Comparison of ENCODE assay signal across 14 cellular contexts in the genomic region with DNA sequence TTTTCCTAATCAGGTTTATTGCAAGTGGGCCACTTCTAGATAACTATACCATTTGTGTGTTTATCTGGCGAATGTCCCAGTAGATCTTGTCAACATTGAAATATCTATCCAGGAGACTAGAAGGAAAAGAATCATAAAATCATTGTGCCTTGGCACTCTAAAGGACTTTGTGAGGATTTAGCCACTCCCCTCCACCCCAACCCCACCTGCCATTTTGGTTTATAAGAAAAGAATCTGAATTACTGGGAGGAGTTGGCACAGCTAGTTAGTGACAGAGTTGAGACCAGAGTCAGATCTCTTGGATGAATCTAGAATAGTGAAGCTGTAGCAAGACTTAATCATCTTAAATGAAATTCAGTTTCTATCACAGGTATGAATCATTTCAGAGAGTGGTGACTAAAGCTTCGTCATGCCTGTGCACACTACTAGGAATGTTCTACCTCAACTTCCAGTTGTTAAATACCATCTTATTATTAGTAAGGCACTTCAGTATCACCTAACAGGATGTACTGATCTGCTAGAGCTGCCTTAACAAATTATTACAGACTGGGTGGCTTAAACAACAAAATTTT.
DNase-seq lines count a peak whose midpoint lies in the region; TF ChIP-seq lines count a peak whose summit lies in the region.
"Had no signal": no experiment of that assay in that cellular context is flagged by ENCODE, and none has a peak within 500 bp of the region (broad histone marks: within the 10 kb centered on the region; RNA-seq: fewer than 3 reads in every experiment).

No MANE protein-coding gene starts in this region.

- H3K27me3 ChIP-seq in adipocyte (replicated peaks; ENCODE audit: control insufficient read depth, insufficient read depth, low read length): no peaks in the 10 kb centered on the region
- H3K27me3 ChIP-seq in kidney epithelial cell (ENCODE audit: control insufficient read depth, insufficient read depth, low read length): no peaks in the 10 kb centered on the region
- no peaks in the 10 kb centered on the region for H3K27me3 ChIP-seq in hepatocyte
- H3K27me3 ChIP-seq in Karpas-422 (ENCODE audit: low read length): no peaks in the 10 kb centered on the region
- H3K27me3 ChIP-seq: BLaER1 treated with 17β-estradiol and CSF1 and Interleukin-3, amounts not matched to agents 10 nM and 100 nM had no signal

- peak; percentile 56 for DNase-seq in AG08395 (ENCODE audit: low spot score)
- peak; percentile 78 for DNase-seq in HPDE6-E6E7 (ENCODE audit: extremely low spot score)
- peak; percentile 15 for DNase-seq in adipocyte (ENCODE audit: low read depth)
- peak; percentile 64 for DNase-seq in kidney epithelial cell (ENCODE audit: low read depth)
- DNase-seq in NCI-H1694 treated with DMSO at 0.1 percent for 48 hours (lab: John Stamatoyannopoulos, UW): no peak
- no peak for DNase-seq in hepatocyte (ENCODE audit: low spot score)
- DNase-seq in Karpas-422: no peak
- DNase-seq in activated gamma-delta T cell treated with Interleukin-2 at 50 U/mL for 16 hours: no peak
- DNase-seq: activated CD4-positive, alpha-beta memory T cell treated with anti-CD3 and anti-CD28 coated beads, Interleukin-2, amount 10 ng/mL, durations not matched to agents 7 days and 5 days; DND-41; NCI-H446 treated with DMSO at 0.1 percent for 48 hours; stimulated activated CD4-positive, alpha-beta T cell treated with anti-CD3 and anti-CD28 coated beads, Interleukin-1b, Interleukin-23, amount 100 ng/mL, for 48 hours had no signal

- H3K4me2 ChIP-seq in hepatocyte (no peak overlapping the region), Karpas-422 (ENCODE audit: low read depth, low read length, poor library complexity, severe bottlenecking) (no peak overlapping the region)
- H3K4me2 ChIP-seq: BLaER1 treated with 17β-estradiol and CSF1 and Interleukin-3, amounts not matched to agents 10 nM and 100 nM had no signal

- H4K20me1 ChIP-seq in hepatocyte (ENCODE audit: insufficient read depth, poor library complexity, severe bottlenecking) (no peaks in the 10 kb centered on the region), Karpas-422 (ENCODE audit: insufficient read depth, low read depth, low read length) (no peaks in the 10 kb centered on the region)
- H4K20me1 ChIP-seq: BLaER1 treated with 17β-estradiol and CSF1 and Interleukin-3, amounts not matched to agents 10 nM and 100 nM had no signal

- H3K9me3 ChIP-seq in adipocyte (ENCODE audit: control insufficient read depth, low read length): no peaks in the 10 kb centered on the region
- no peaks in the 10 kb centered on the region for H3K9me3 ChIP-seq in hepatocyte (ENCODE audit: low read depth)
- no peaks in the 10 kb centered on the region for H3K9me3 ChIP-seq in Karpas-422 (ENCODE audit: low read length)

- H3K9me2 ChIP-seq in hepatocyte (replicated peaks; ENCODE audit: insufficient read depth): no peaks in the 10 kb centered on the region
- H3K9me2 ChIP-seq in Karpas-422 (replicated peaks; ENCODE audit: insufficient read depth, low read length): no peaks in the 10 kb centered on the region

- H3K9ac ChIP-seq in adipocyte (ENCODE audit: low read length): no peak overlapping the region
- no peak overlapping the region for H3K9ac ChIP-seq in Karpas-422 (ENCODE audit: low read length)
- H3K9ac ChIP-seq: BLaER1 treated with 17β-estradiol and CSF1 and Interleukin-3, amounts not matched to agents 10 nM and 100 nM had no signal

- H3K4me1 ChIP-seq in adipocyte (ENCODE audit: control insufficient read depth, insufficient read depth, low read length) (no peaks in the 10 kb centered on the region), hepatocyte (ENCODE audit: insufficient read depth) (no peaks in the 10 kb centered on the region), Karpas-422 (ENCODE audit: low read length) (peaks cover 17% of the 10 kb centered on the region)

- H3K27ac ChIP-seq in hepatocyte (no peak overlapping the region), Karpas-422 (ENCODE audit: low read length) (no peak overlapping the region)
- H3K27ac ChIP-seq: BLaER1 treated with 17β-estradiol and CSF1 and Interleukin-3, amounts not matched to agents 10 nM and 100 nM; coronary artery had no signal

- no peak overlapping the region for H3K4me3 ChIP-seq in adipocyte (ENCODE audit: low read length)
- H3K4me3 ChIP-seq in kidney epithelial cell (ENCODE audit: low read depth, low read length): no peak overlapping the region
- H3K4me3 ChIP-seq in hepatocyte: no peak overlapping the region
- no peak overlapping the region for H3K4me3 ChIP-seq in Karpas-422 (ENCODE audit: low read length)
- H3K4me3 ChIP-seq: BLaER1 treated with 17β-estradiol and CSF1 and Interleukin-3, amounts not matched to agents 10 nM and 100 nM; coronary artery had no signal

- TF ChIP-seq CTCF in kidney epithelial cell (IDR thresholded peaks at IDR 0.05; ENCODE audit: insufficient read depth, low read length, poor library complexity, severe bottlenecking): no peak
- no peak for TF ChIP-seq CTCF in hepatocyte (IDR thresholded peaks at IDR 0.05; ENCODE audit: poor library complexity)

- H2AFZ ChIP-seq in hepatocyte (no peak overlapping the region), Karpas-422 (ENCODE audit: low read length) (no peak overlapping the region)

- 85% methylated on average over 2 of the region's 2 CpGs for WGBS in hepatocyte (ENCODE audit: low lambda C conversion rate, missing lambda C conversion rate)

- H3K79me2 ChIP-seq in hepatocyte (no peaks in the 10 kb centered on the region), Karpas-422 (ENCODE audit: low read length) (no peaks in the 10 kb centered on the region)

- H3K36me3 ChIP-seq in adipocyte (ENCODE audit: control insufficient read depth, insufficient read depth, low read length, severe bottlenecking) (no peaks in the 10 kb centered on the region), kidney epithelial cell (ENCODE audit: control insufficient read depth, insufficient read depth, low read length) (no peaks in the 10 kb centered on the region), hepatocyte (replicated peaks; ENCODE audit: insufficient read depth, low read depth) (no peaks in the 10 kb centered on the region), Karpas-422 (ENCODE audit: insufficient read depth, low read length) (no peaks in the 10 kb centered on the region)
- H3K36me3 ChIP-seq: BLaER1 treated with 17β-estradiol and CSF1 and Interleukin-3, amounts not matched to agents 10 nM and 100 nM had no signal

Comparison
In these comparisons a context has a peak if more than half of its experiments do, and no peak if none do; other contexts are left out.
1. DNase-seq: peak in AG08395 (single experiment), HPDE6-E6E7 (single experiment), adipocyte (single experiment) and kidney epithelial cell (single experiment); none in NCI-H1694 treated with DMSO at 0.1 percent for 48 hours (single experiment), hepatocyte (single experiment), Karpas-422 (single experiment) and activated gamma-delta T cell treated with Interleukin-2 at 50 U/mL for 16 hours (single experiment).